ENCODE assay signal across 29 cellular contexts in the genomic region with DNA sequence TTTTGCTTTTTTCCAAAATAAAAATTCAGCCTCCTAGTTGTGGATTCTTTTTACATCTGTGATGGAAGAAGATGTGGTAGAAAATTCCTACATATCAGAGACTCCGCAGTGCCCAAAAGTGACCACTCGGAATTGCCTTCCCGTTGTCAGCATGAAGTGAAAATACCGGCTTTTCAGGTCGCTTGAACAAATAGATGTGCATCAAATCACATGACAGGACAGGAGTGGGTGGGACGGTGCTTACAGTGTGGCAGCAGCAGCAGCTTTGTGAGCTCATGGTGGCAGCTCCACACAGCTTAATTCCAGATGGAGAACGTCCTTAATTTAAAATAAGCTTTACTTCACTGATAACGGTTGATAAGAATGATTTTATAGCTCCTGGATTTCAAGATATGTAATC. TPM values are rescaled to one million over a fixed set of nuclear protein-coding genes. Genes with fewer than 3 reads are reported as not detected.
A peak's percentile ranks its signal among the peaks of the same experiment; 100 is the strongest.
DNase-seq lines count a peak whose midpoint lies in the region; ATAC-seq, FAIRE-seq and TF ChIP-seq lines count a peak whose summit lies in the region.
"Had no signal": no experiment of that assay in that cellular context is flagged by ENCODE, and none has a peak within 500 bp of the region (broad histone marks: within the 10 kb centered on the region; RNA-seq: fewer than 3 reads in every experiment).

No MANE protein-coding gene starts in this region.

- ATAC-seq in HG02588 (IDR thresholded peaks at IDR 0.05; ENCODE audit: unreplicated experiment) (no peak), GM21528 (IDR thresholded peaks at IDR 0.05; ENCODE audit: low FRiP score, unreplicated experiment) (no peak)
- ATAC-seq: activated CD4-positive, alpha-beta T cell treated with anti-CD3 and anti-CD28 coated beads for 36 hours; activated CD8-positive, alpha-beta memory T cell treated with anti-CD3 and anti-CD28 coated beads, Interleukin-2, amount 10 ng/mL, durations not matched to agents 7 days and 5 days; gastrocnemius medialis; HepG2; naive thymus-derived CD8-positive, alpha-beta T cell; right lobe of liver had no signal

- H3K9me3 Mint-ChIP-seq in progenitor cell of endocrine pancreas (ENCODE audit: low read depth): no peaks in the 10 kb centered on the region
- H3K9me3 Mint-ChIP-seq: activated naive CD4-positive, alpha-beta T cell treated with anti-CD3 and anti-CD28 coated beads, Interleukin-2, amount 50 U/mL, for 24 hours; activated T-helper 1 cell treated with anti-CD3 and anti-CD28 coated beads, Interleukin-12 subunit alpha, Interleukin-12 subunit beta, Interleukin-2, Interleukin-4 antibody, amounts not matched to agents 30 ng/mL and 10 ng/mL and 1 ng/mL, durations not matched to agents 14 hours and 24 hours and 36 hours; central memory CD8-positive, alpha-beta T cell; naive thymus-derived CD8-positive, alpha-beta T cell had no signal

- H3K27ac Mint-ChIP-seq in progenitor cell of endocrine pancreas: peak overlapping the region; percentile 45
- H3K27ac Mint-ChIP-seq: activated CD4-positive, alpha-beta T cell treated with anti-CD3 and anti-CD28 coated beads for 36 hours; activated CD8-positive, alpha-beta memory T cell treated with anti-CD3 and anti-CD28 coated beads, Interleukin-2, amount 10 ng/mL, durations not matched to agents 7 days and 5 days; activated naive CD4-positive, alpha-beta T cell treated with anti-CD3 and anti-CD28 coated beads, Interleukin-2, amount 50 U/mL, for 24 hours; activated T-helper 1 cell treated with anti-CD3 and anti-CD28 coated beads, Interleukin-12 subunit alpha, Interleukin-12 subunit beta, Interleukin-2, Interleukin-4 antibody, amounts not matched to agents 30 ng/mL and 10 ng/mL and 1 ng/mL, durations not matched to agents 14 hours and 24 hours and 36 hours; CD4-positive, CD25-positive, alpha-beta regulatory T cell; naive thymus-derived CD8-positive, alpha-beta T cell had no signal

- TF ChIP-seq CTCF in bronchial epithelial cell (IDR thresholded peaks at IDR 0.05; ENCODE audit: insufficient read depth, low read length, severe bottlenecking) (no peak), progenitor cell of endocrine pancreas (IDR thresholded peaks at IDR 0.05; ENCODE audit: unreplicated experiment) (no peak)

- peaks cover 8% of the 10 kb centered on the region for H3K4me1 Mint-ChIP-seq in progenitor cell of endocrine pancreas (ENCODE audit: low read depth)
- H3K4me1 Mint-ChIP-seq: activated CD4-positive, alpha-beta T cell treated with anti-CD3 and anti-CD28 coated beads for 36 hours; activated CD8-positive, alpha-beta memory T cell treated with anti-CD3 and anti-CD28 coated beads, Interleukin-2, amount 10 ng/mL, durations not matched to agents 7 days and 5 days; activated naive CD4-positive, alpha-beta T cell treated with anti-CD3 and anti-CD28 coated beads, Interleukin-2, amount 50 U/mL, for 24 hours; CD4-positive, CD25-positive, alpha-beta regulatory T cell; central memory CD8-positive, alpha-beta T cell; naive thymus-derived CD8-positive, alpha-beta T cell had no signal

- no peak for FAIRE-seq in bronchial epithelial cell (lab: Jason Lieb, UNC)
- FAIRE-seq: HepG2 had no signal

- no peaks in the 10 kb centered on the region for H3K27me3 ChIP-seq in bronchial epithelial cell (ENCODE audit: control insufficient read depth, insufficient read depth, low read length)
- H3K27me3 ChIP-seq: ascending aorta, ovary, right lobe of liver had no signal

- no peaks in the 10 kb centered on the region for H3K36me3 ChIP-seq in bronchial epithelial cell (ENCODE audit: control insufficient read depth, insufficient read depth, low read length)
- H3K36me3 ChIP-seq: ascending aorta, gastrocnemius medialis, ovary, right lobe of liver had no signal

- H3K36me3 Mint-ChIP-seq in progenitor cell of endocrine pancreas (ENCODE audit: insufficient read depth): peaks cover 2% of the 10 kb centered on the region
- H3K36me3 Mint-ChIP-seq: activated CD8-positive, alpha-beta memory T cell treated with anti-CD3 and anti-CD28 coated beads, Interleukin-2, amount 10 ng/mL, durations not matched to agents 7 days and 5 days; activated naive CD4-positive, alpha-beta T cell treated with anti-CD3 and anti-CD28 coated beads, Interleukin-2, amount 50 U/mL, for 24 hours; CD4-positive, CD25-positive, alpha-beta regulatory T cell; naive thymus-derived CD8-positive, alpha-beta T cell had no signal

- H3K4me3 ChIP-seq in bronchial epithelial cell (ENCODE audit: low read depth, low read length): no peak overlapping the region
- H3K4me3 ChIP-seq: ascending aorta, gastrocnemius medialis, ovary, right lobe of liver had no signal

- H3K27me3 Mint-ChIP-seq in progenitor cell of endocrine pancreas: no peaks in the 10 kb centered on the region

- H3K4me3 Mint-ChIP-seq in progenitor cell of endocrine pancreas (ENCODE audit: low read depth): no peak overlapping the region
- H3K4me3 Mint-ChIP-seq: activated CD4-positive, alpha-beta T cell treated with anti-CD3 and anti-CD28 coated beads for 36 hours; activated CD8-positive, alpha-beta memory T cell treated with anti-CD3 and anti-CD28 coated beads, Interleukin-2, amount 10 ng/mL, durations not matched to agents 7 days and 5 days; activated naive CD4-positive, alpha-beta T cell treated with anti-CD3 and anti-CD28 coated beads, Interleukin-2, amount 50 U/mL, for 24 hours; activated T-helper 1 cell treated with anti-CD3 and anti-CD28 coated beads, Interleukin-12 subunit alpha, Interleukin-12 subunit beta, Interleukin-2, Interleukin-4 antibody, amounts not matched to agents 30 ng/mL and 10 ng/mL and 1 ng/mL, durations not matched to agents 14 hours and 24 hours and 36 hours; CD4-positive, CD25-positive, alpha-beta regulatory T cell; central memory CD8-positive, alpha-beta T cell; naive thymus-derived CD8-positive, alpha-beta T cell had no signal

- DNase-seq in ELF-1 (ENCODE audit: low read depth, low spot score): peak; percentile 41
- peak; percentile 82 for DNase-seq in NCI-H146 (lab: John Stamatoyannopoulos, UW)
- DNase-seq in bronchial epithelial cell (ENCODE audit: low read depth): peak; percentile 36
- no peak for DNase-seq in progenitor cell of endocrine pancreas (ENCODE audit: low spot score, unreplicated experiment)
- no peak for DNase-seq in CD1c-positive myeloid dendritic cell (ENCODE audit: extremely low spot score)
- DNase-seq: activated CD4-positive, alpha-beta T cell treated with anti-CD3 and anti-CD28 coated beads for 36 hours; activated CD8-positive, alpha-beta memory T cell treated with anti-CD3 and anti-CD28 coated beads, Interleukin-2, amount 10 ng/mL, durations not matched to agents 7 days and 5 days; CD4-positive, CD25-positive, alpha-beta regulatory T cell; erythroblast; gastrocnemius medialis; HCEC 1CT; mesenchymal stem cell; naive thymus-derived CD8-positive, alpha-beta T cell; NCI-H1694 treated with DMSO at 0.1 percent for 48 hours; NCI-H2227 treated with DMSO at 0.1 percent for 48 hours; NK-92 treated with Interleukin-12 subunit alpha and Interleukin-12 subunit beta, amount 100 ng/mL, for 24 hours; ovary; right lobe of liver; stimulated activated CD4-positive, alpha-beta T cell treated with anti-CD3 and anti-CD28 coated beads, Interleukin-15, amount 100 ng/mL, for 24 hours had no signal

RNA-seq across cellular contexts. Expression of a gene that starts 20.3 kb away (rescaled TPM):
- total RNA-seq in bronchial epithelial cell (not detected in 2 replicates), progenitor cell of endocrine pancreas (0.34 and 0.51 TPM in 2 replicates)
- total RNA-seq: activated CD4-positive, alpha-beta T cell treated with anti-CD3 and anti-CD28 coated beads for 36 hours; activated CD8-positive, alpha-beta memory T cell treated with anti-CD3 and anti-CD28 coated beads, Interleukin-2, amount 10 ng/mL, durations not matched to agents 7 days and 5 days; activated T-helper 1 cell treated with anti-CD3 and anti-CD28 coated beads, Interleukin-12 subunit alpha, Interleukin-12 subunit beta, Interleukin-2, Interleukin-4 antibody, amounts not matched to agents 30 ng/mL and 10 ng/mL and 1 ng/mL, durations not matched to agents 14 hours and 24 hours and 36 hours; ascending aorta; CD4-positive, CD25-positive, alpha-beta regulatory T cell; gastrocnemius medialis; HepG2; M059J; naive thymus-derived CD8-positive, alpha-beta T cell; right lobe of liver; RPMI7951; subcutaneous adipose tissue had no signal

Comparison
In these comparisons a context has a peak if more than half of its experiments do, and no peak if none do; other contexts are left out.
1. DNase-seq: peak in ELF-1 (single experiment), NCI-H146 (single experiment) and bronchial epithelial cell (single experiment); none in progenitor cell of endocrine pancreas (single experiment) and CD1c-positive myeloid dendritic cell (single experiment).